In genomic region chr5:137218471-137218870, GRCh38 we compare ENCODE assay signal across 16 cellular contexts.
A peak's percentile ranks its signal among the peaks of the same experiment; 100 is the strongest.
DNase-seq lines count a peak whose midpoint lies in the region; ATAC-seq, FAIRE-seq and TF ChIP-seq lines count a peak whose summit lies in the region.
"Had no signal": no experiment of that assay in that cellular context is flagged by ENCODE, and none has a peak within 500 bp of the region (broad histone marks: within the 10 kb centered on the region; RNA-seq: fewer than 3 reads in every experiment).

No MANE protein-coding gene starts in this region.

- FAIRE-seq in islet of Langerhans (lab: Jason Lieb, UNC): peak; percentile 98
- FAIRE-seq: HepG2 had no signal

- H3K27me3 Mint-ChIP-seq in brain (peaks cover 7% of the 10 kb centered on the region), osteocyte (ENCODE audit: unreplicated experiment) (no peaks in the 10 kb centered on the region)

- no peak overlapping the region for H3K4me3 ChIP-seq in SJCRH30
- H3K4me3 ChIP-seq: esophagus squamous epithelium had no signal

- no peaks in the 10 kb centered on the region; the same call in 1 of the 2 replicates for H3K9me3 ChIP-seq in SJCRH30 (replicated peaks)
- H3K9me3 ChIP-seq: esophagus squamous epithelium had no signal

- peaks cover 6% of the 10 kb centered on the region for H3K4me1 ChIP-seq in SJCRH30

- ATAC-seq in left ventricle myocardium superior: peak; percentile 21
- no peak for ATAC-seq in Right ventricle myocardium inferior
- ATAC-seq: HepG2 had no signal

- H3K4me1 Mint-ChIP-seq in brain (peaks cover 19% of the 10 kb centered on the region), osteocyte (ENCODE audit: unreplicated experiment) (peaks cover 24% of the 10 kb centered on the region)

- H3K36me3 ChIP-seq in SJCRH30: no peaks in the 10 kb centered on the region
- H3K36me3 ChIP-seq: esophagus squamous epithelium had no signal

- TF ChIP-seq CTCF in brain (conservative IDR thresholded peaks at IDR 0.05): no peak
- TF ChIP-seq CTCF in osteocyte (IDR thresholded peaks at IDR 0.05): no peak

- H3K27ac Mint-ChIP-seq in brain (peak overlapping the region in 3 of 5 experiments; percentile 32 to 67 (median 62)), osteocyte (ENCODE audit: unreplicated experiment) (no peak overlapping the region)
- H3K27ac Mint-ChIP-seq: T-helper 2 cell treated with Interferon-gamma antibody and Interleukin-4, amounts not matched to agents 5 μg/mL and 100 μg/mL, for 36 hours had no signal

- intact Hi-C loops in left ventricle myocardium superior (cut with micrococcal nuclease): no loop called here
- intact Hi-C loops in Right ventricle myocardium inferior (cut with DNase I): loop anchor here (5.0 kb wide), 1 partner anchor 416 kb away; no protein-coding TSS in a partner anchor

- DNase-seq in left ventricle myocardium superior (no peak), Right ventricle myocardium inferior (ENCODE audit: missing footprints) (no peak), SJCRH30 (no peak), COLO668 (lab: John Stamatoyannopoulos, UW; ENCODE audit: unreplicated experiment) (no peak), NCI-H748 (lab: John Stamatoyannopoulos, UW; ENCODE audit: unreplicated experiment) (no peak), osteocyte (ENCODE audit: extremely low spot score, unreplicated experiment) (no peak)
- DNase-seq: esophagus squamous epithelium; GDM1; H7; left cardiac atrium; NCI-H1930; stimulated activated CD4-positive, alpha-beta T cell treated with anti-CD3 and anti-CD28 coated beads, Interleukin-4, amount 100 ng/mL, for 4 hours had no signal

- no peaks in the 10 kb centered on the region for H3K27me3 ChIP-seq in SJCRH30
- H3K27me3 ChIP-seq: esophagus squamous epithelium had no signal

- H3K36me3 Mint-ChIP-seq in brain (no peaks in the 10 kb centered on the region), osteocyte (ENCODE audit: unreplicated experiment) (no peaks in the 10 kb centered on the region)

- H3K4me3 Mint-ChIP-seq in brain (no peak overlapping the region), osteocyte (ENCODE audit: unreplicated experiment) (no peak overlapping the region)
- H3K4me3 Mint-ChIP-seq: T-helper 2 cell treated with Interferon-gamma antibody and Interleukin-4, amounts not matched to agents 5 μg/mL and 100 μg/mL, for 36 hours had no signal

- H3K9me3 Mint-ChIP-seq in brain (no peaks in the 10 kb centered on the region), osteocyte (ENCODE audit: unreplicated experiment) (no peaks in the 10 kb centered on the region)
- H3K9me3 Mint-ChIP-seq: T-helper 2 cell treated with Interferon-gamma antibody and Interleukin-4, amounts not matched to agents 5 μg/mL and 100 μg/mL, for 36 hours had no signal

- H3K27ac ChIP-seq in SJCRH30: no peak overlapping the region
- H3K27ac ChIP-seq: esophagus squamous epithelium had no signal
